ENCODE assay signal across 19 cellular contexts in genomic region chr10:30282226-30282625, GRCh38.
"Had no signal": no experiment of that assay in that cellular context is flagged by ENCODE, and none has a peak within 500 bp of the region (broad histone marks: within the 10 kb centered on the region; RNA-seq: fewer than 3 reads in every experiment).

No MANE protein-coding gene starts in this region.

- H3K4me3 ChIP-seq: adrenal gland, breast epithelium, esophagus muscularis mucosa, left lung, psoas muscle, right lobe of liver, smooth muscle cell had no signal

- H3K27ac ChIP-seq: adrenal gland, breast epithelium, esophagus muscularis mucosa, foreskin keratinocyte, left lung, psoas muscle, right lobe of liver had no signal

- H3K27me3 ChIP-seq: adrenal gland, breast epithelium, esophagus muscularis mucosa, left lung, right lobe of liver had no signal

- H3K36me3 ChIP-seq: adrenal gland, breast epithelium, esophagus muscularis mucosa, left lung, right lobe of liver had no signal

- DNase-seq: activated CD4-positive, CD25-positive, alpha-beta regulatory T cell treated with anti-CD3 and anti-CD28 coated beads, Interleukin-2, amount 50 U/mL, for 72 hours; activated gamma-delta T cell treated with Interleukin-2 at 50 U/mL for 16 hours; adrenal gland; cerebellar nuclear complex; cortex of kidney; effector CD8-positive, alpha-beta T cell; foreskin keratinocyte; kidney; left lung; mammary epithelial cell; midbrain; psoas muscle; right lobe of liver; stimulated activated CD4-positive, alpha-beta T cell treated with anti-CD3 and anti-CD28 coated beads, Interleukin-4, amount 100 ng/mL, for 1 hour; stimulated activated naive CD8-positive, alpha-beta T cell treated with anti-CD3 and anti-CD28 coated beads, Interleukin-15, amount 100 ng/mL, for 72 hours had no signal

- ATAC-seq: activated naive CD4-positive, alpha-beta T cell treated with anti-CD3 and anti-CD28 coated beads, Interleukin-2, amount 50 U/mL, for 72 hours; foreskin keratinocyte; left lung; psoas muscle; right lobe of liver; stimulated activated naive CD8-positive, alpha-beta T cell treated with anti-CD3 and anti-CD28 coated beads, Interleukin-15, amount 100 ng/mL, for 72 hours had no signal

- H3K9me3 ChIP-seq: adrenal gland, breast epithelium, esophagus muscularis mucosa, left lung, psoas muscle, right lobe of liver had no signal

- H3K4me2 ChIP-seq: smooth muscle cell had no signal

- H3K4me1 ChIP-seq: adrenal gland, breast epithelium, esophagus muscularis mucosa, foreskin keratinocyte, psoas muscle, right lobe of liver had no signal
